In genomic region chr5:6718161-6718681, GRCh38 we compare ENCODE assay signal across 15 cellular contexts. TPM values are rescaled to one million over a fixed set of nuclear protein-coding genes. Genes with fewer than 3 reads are reported as not detected.
DNase-seq lines count a peak whose midpoint lies in the region; ATAC-seq and TF ChIP-seq lines count a peak whose summit lies in the region.
"Had no signal": no experiment of that assay in that cellular context is flagged by ENCODE, and none has a peak within 500 bp of the region (broad histone marks: within the 10 kb centered on the region; RNA-seq: fewer than 3 reads in every experiment).

No MANE protein-coding gene starts in this region.

- no peak for TF ChIP-seq CTCF in DND-41 (IDR thresholded peaks at IDR 0.05; ENCODE audit: borderline replicate concordance, extremely low read depth, low read length, poor library complexity, severe bottlenecking)
- TF ChIP-seq CTCF in GM10248 (IDR thresholded peaks at IDR 0.05; ENCODE audit: control extremely low read depth, extremely low read depth, low read depth, missing control alignments), result no peak

- no peak overlapping the region for H2AFZ ChIP-seq in DND-41 (ENCODE audit: low read depth, low read length)

- peaks cover 43% of the 10 kb centered on the region for H3K36me3 Mint-ChIP-seq in activated naive CD8-positive, alpha-beta T cell treated with anti-CD3 and anti-CD28 coated beads, Interleukin-2, amount 50 U/mL, for 24 hours (ENCODE audit: low read depth)

- no peaks in the 10 kb centered on the region for H3K9me3 Mint-ChIP-seq in activated naive CD8-positive, alpha-beta T cell treated with anti-CD3 and anti-CD28 coated beads, Interleukin-2, amount 50 U/mL, for 24 hours

- H3K27me3 ChIP-seq in DND-41 (ENCODE audit: insufficient read depth, low read length, poor library complexity), result no peaks in the 10 kb centered on the region
- H3K27me3 ChIP-seq: gastrocnemius medialis had no signal

- 0 out of 2 replicates have a peak overlapping the region, but pooled peaks have one; percentile 1 for H3K9ac ChIP-seq in DND-41 (ENCODE audit: low read depth, low read length)

- H3K27ac ChIP-seq in DND-41 (ENCODE audit: low read length), result no peak overlapping the region
- H3K27ac ChIP-seq: HL-60 had no signal

- H3K4me3 ChIP-seq in DND-41 (ENCODE audit: low read depth in 1 of 2, low read length in 2 of 2), result peak overlapping the region in 1 of 2 experiments; percentile 79; a peak in 1 of 4 replicates
- H3K4me3 ChIP-seq: gastrocnemius medialis had no signal

- no peaks in the 10 kb centered on the region for H3K27me3 Mint-ChIP-seq in activated naive CD8-positive, alpha-beta T cell treated with anti-CD3 and anti-CD28 coated beads, Interleukin-2, amount 50 U/mL, for 24 hours
- H3K27me3 Mint-ChIP-seq: activated CD4-positive, alpha-beta T cell treated with anti-CD3 and anti-CD28 coated beads for 36 hours had no signal

- peaks cover 88% of the 10 kb centered on the region for H4K20me1 ChIP-seq in DND-41 (ENCODE audit: insufficient read depth, low read length)

- no peak overlapping the region for H3K27ac Mint-ChIP-seq in activated naive CD8-positive, alpha-beta T cell treated with anti-CD3 and anti-CD28 coated beads, Interleukin-2, amount 50 U/mL, for 24 hours
- H3K27ac Mint-ChIP-seq: activated CD4-positive, alpha-beta T cell treated with anti-CD3 and anti-CD28 coated beads for 36 hours had no signal

- H3K36me3 ChIP-seq in DND-41 (ENCODE audit: insufficient read depth, low read length), result peaks cover 68% of the 10 kb centered on the region
- H3K36me3 ChIP-seq: gastrocnemius medialis had no signal

- peaks cover 95% of the 10 kb centered on the region for H3K79me2 ChIP-seq in DND-41 (ENCODE audit: insufficient read depth, low read length)

- ATAC-seq in DND-41 (ENCODE audit: insufficient read depth, low read depth) (no peak), HG03095 (IDR thresholded peaks at IDR 0.05; ENCODE audit: unreplicated experiment) (peak; percentile 22), GM21528 (IDR thresholded peaks at IDR 0.05; ENCODE audit: low FRiP score, unreplicated experiment) (no peak)
- ATAC-seq in activated naive CD8-positive, alpha-beta T cell treated with anti-CD3 and anti-CD28 coated beads, Interleukin-2, amount 50 U/mL, for 24 hours, result no peak
- ATAC-seq: activated CD4-positive, alpha-beta T cell treated with anti-CD3 and anti-CD28 coated beads for 36 hours; gastrocnemius medialis had no signal

- CTCF ChIA-PET in GM10248 (lab: Yijun Ruan, JAX), result interaction anchor here (1.2 to 2.6 kb wide), 3 partner anchors 10 to 47 kb away, joined by 3 to 15 read pairs (median 5); no protein-coding TSS in a partner anchor

- H3K4me1 Mint-ChIP-seq in activated naive CD8-positive, alpha-beta T cell treated with anti-CD3 and anti-CD28 coated beads, Interleukin-2, amount 50 U/mL, for 24 hours, result peaks cover 71% of the 10 kb centered on the region

- H3K9me3 ChIP-seq in DND-41 (ENCODE audit: insufficient read depth, low read length, severe bottlenecking), result no peaks in the 10 kb centered on the region
- H3K9me3 ChIP-seq: gastrocnemius medialis had no signal

- H3K4me2 ChIP-seq in DND-41 (ENCODE audit: insufficient read depth, low read length), result peak overlapping the region; percentile 95

- intact Hi-C loops in posterior vena cava (cut with DNase I), result loop anchor here in 1 of 2 donors (5.0 kb wide), 1 partner anchor 1289 kb away; no protein-coding TSS in a partner anchor

- DNase-seq in DND-41 (no peak), posterior vena cava (ENCODE audit: low spot score) (peak; percentile 54), GM10248 (ENCODE audit: extremely low spot score) (no peak), NCI-H526 (lab: John Stamatoyannopoulos, UW) (no peak)
- DNase-seq in activated naive CD8-positive, alpha-beta T cell treated with anti-CD3 and anti-CD28 coated beads, Interleukin-2, amount 50 U/mL, for 24 hours, result no peak
- DNase-seq: activated CD4-positive, alpha-beta T cell treated with anti-CD3 and anti-CD28 coated beads for 36 hours; activated effector memory CD4-positive, alpha-beta T cell treated with anti-CD3 and anti-CD28 coated beads, Interleukin-2, amount 50 U/mL, for 16 hours; effector memory CD4-positive, alpha-beta T cell; gastrocnemius medialis; GDM1; HCEC 1CT; NCI-H2107 had no signal

- H3K4me3 Mint-ChIP-seq in activated naive CD8-positive, alpha-beta T cell treated with anti-CD3 and anti-CD28 coated beads, Interleukin-2, amount 50 U/mL, for 24 hours, result peak overlapping the region; percentile 36
- H3K4me3 Mint-ChIP-seq: activated CD4-positive, alpha-beta T cell treated with anti-CD3 and anti-CD28 coated beads for 36 hours had no signal

- peaks cover 75% of the 10 kb centered on the region for H3K4me1 ChIP-seq in DND-41 (ENCODE audit: insufficient read depth, low read length)

- POLR2A ChIA-PET in GM10248 (lab: Yijun Ruan, JAX), result interaction anchor here (0.7 kb wide), 1 partner anchor 10 kb away, joined by 3 read pairs; no protein-coding TSS in a partner anchor

RNA-seq across cellular contexts. Expression of gene TENT4A, which starts 5.0 kb away (rescaled TPM):
- 10 to 100 TPM; 20.8 to 24.3 TPM for total RNA-seq in posterior vena cava
